Comparison of ENCODE assay signal across 15 cellular contexts in the genomic region with DNA sequence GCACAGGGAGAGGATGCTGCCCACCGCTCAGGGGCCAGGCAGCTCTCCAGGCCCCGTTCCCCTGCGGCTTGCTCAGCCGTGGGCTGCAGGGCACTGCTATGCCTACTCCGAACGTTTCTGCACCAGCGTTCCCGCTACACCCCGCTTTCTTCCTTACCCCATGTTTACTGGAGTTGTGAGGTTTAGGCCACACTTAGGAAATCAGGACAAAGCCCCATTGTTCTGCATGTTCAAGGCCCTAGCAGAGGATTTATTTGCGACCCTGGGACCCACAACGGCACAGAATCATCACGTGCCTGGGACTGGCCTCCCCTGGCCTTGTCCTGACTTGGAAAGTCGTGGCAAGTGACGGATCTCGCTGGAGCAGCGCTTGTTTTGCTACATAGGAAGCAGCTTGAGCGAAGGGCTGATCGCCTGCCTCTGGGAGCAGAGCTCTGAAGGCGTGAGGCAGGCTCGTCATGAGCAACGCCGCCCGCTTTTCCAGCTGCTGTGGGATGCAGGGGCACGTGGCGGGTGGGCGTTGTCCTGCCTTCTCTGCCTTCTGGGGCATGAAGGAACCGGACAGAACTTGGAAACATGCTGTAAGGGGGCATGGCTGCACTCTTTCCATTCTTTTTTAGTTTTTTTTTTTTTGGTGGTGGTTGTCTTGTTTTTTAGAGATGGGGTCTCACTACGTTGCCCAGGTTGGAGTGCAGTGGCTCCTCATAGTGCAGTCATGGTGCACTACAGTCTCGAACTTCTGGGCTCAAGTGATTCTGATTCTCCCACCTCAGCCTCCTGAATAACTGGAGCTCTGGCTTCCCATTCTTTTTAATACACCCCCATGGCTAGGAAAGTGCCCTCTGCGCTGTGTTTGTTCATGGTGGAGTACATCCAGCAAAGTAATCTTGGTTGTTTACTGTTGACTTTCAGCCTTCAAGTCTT.
"Had no signal": no experiment of that assay in that cellular context is flagged by ENCODE, and none has a peak within 500 bp of the region (broad histone marks: within the 10 kb centered on the region; RNA-seq: fewer than 3 reads in every experiment).

No MANE protein-coding gene starts in this region.

- H3K4me3 ChIP-seq: lower lobe of right lung, neural progenitor cell, thyroid gland had no signal

- H3K9me3 ChIP-seq: lower lobe of right lung, thyroid gland had no signal

- H3K36me3 ChIP-seq: lower lobe of right lung, neural progenitor cell, thyroid gland had no signal

- DNase-seq: activated CD4-positive, alpha-beta memory T cell treated with anti-CD3 and anti-CD28 coated beads for 36 hours; activated CD4-positive, alpha-beta T cell treated with anti-CD3 and anti-CD28 coated beads for 48 hours; activated effector memory CD4-positive, alpha-beta T cell treated with anti-CD3 and anti-CD28 coated beads, Interleukin-2, amount 50 U/mL, for 16 hours; activated naive CD4-positive, alpha-beta T cell treated with anti-CD3 and anti-CD28 coated beads, Interleukin-2, amount 10 ng/mL, durations not matched to agents 7 days and 5 days; activated T-cell treated with anti-CD3 and anti-CD28 coated beads for 4 hours; kidney; lower lobe of right lung; mesendoderm; naive thymus-derived CD4-positive, alpha-beta T cell; retina; stimulated activated CD4-positive, alpha-beta T cell treated with anti-CD3 and anti-CD28 coated beads, Interleukin-4, amount 100 ng/mL, for 24 hours; stimulated activated naive CD4-positive, alpha-beta T cell treated with Interleukin-2 at 50 U/mL for 16 hours; T1000; thyroid gland had no signal

- ATAC-seq: lower lobe of right lung; naive thymus-derived CD4-positive, alpha-beta T cell had no signal

- H3K4me1 ChIP-seq: lower lobe of right lung, thyroid gland had no signal
